In the genomic region with DNA sequence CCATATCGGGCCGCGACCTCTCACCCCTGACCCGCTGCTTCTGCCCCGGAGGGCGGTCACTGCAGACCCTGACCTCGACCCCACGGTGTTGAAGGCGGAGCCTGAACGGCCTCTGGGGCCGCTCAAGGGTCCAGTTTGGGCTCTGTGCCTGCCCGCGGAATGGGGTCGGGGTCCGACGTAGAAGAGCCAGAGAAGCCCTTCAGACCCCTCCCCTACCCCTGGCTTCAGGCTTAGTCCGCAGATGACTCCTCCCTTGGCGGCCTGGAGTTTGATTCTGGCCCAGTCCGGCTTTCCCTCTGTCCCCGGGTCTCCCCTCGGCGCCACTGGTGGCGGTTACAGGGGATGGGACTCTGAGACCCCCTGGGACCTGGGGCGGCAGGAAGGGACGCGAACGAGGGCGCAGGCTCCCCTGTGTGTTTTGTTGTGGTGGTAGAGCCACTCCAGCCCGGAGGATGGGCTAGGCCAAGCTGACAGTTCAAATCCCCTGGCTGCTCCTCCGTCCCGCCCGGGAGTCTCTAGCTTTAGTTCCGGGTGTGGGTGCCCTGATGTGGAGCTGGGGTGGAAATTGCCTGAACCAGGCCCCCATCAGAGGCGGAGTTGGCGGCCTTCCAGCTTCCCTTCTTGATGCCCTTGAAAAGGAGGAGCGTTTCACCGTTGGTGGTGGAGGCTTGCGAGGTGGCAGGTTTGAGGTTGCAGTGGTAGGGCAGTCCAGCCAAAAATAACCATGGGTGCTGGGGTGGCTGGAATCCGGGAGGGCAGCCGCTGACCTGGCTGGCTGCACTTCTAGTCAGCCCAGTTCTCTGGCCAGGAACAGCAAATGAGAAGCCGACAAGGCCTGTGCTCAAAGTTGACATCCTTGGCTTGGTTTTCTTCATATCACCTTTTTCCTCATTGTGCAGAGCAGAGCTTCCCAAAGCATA, we compare ENCODE assay signal across 8 cellular contexts. TPM values are rescaled to one million over a fixed set of nuclear protein-coding genes. Genes with fewer than 3 reads are reported as not detected.
A peak's percentile ranks its signal among the peaks of the same experiment; 100 is the strongest.
DNase-seq lines count a peak whose midpoint lies in the region; ATAC-seq and TF ChIP-seq lines count a peak whose summit lies in the region.

No MANE protein-coding gene starts in this region.

- ATAC-seq in left lobe of liver (peak; percentile 40), GM21529 (IDR thresholded peaks at IDR 0.05; ENCODE audit: unreplicated experiment) (no peak)

- DNase-seq in NCI-H146 (lab: John Stamatoyannopoulos, UW) (peak; percentile 33), NCI-H146 treated with DMSO at 0.1 percent for 48 hours (lab: John Stamatoyannopoulos, UW; ENCODE audit: unreplicated experiment) (no peak), Kasumi-1 (lab: John Stamatoyannopoulos, UW) (peak; percentile 56 to 60), choroid plexus epithelial cell (ENCODE audit: low read depth) (peak; percentile 69), left lobe of liver (ENCODE audit: low spot score) (peak; percentile 89)
- peak; percentile 23 to 49 for DNase-seq in activated CD4-positive, alpha-beta T cell treated with anti-CD3 and anti-CD28 coated beads for 24 hours (ENCODE audit: low read depth in 2 of 2)
- DNase-seq in stimulated activated CD4-positive, alpha-beta T cell treated with anti-CD3 and anti-CD28 coated beads, Interleukin-2, amount 100 ng/mL, for 4 hours (ENCODE audit: low read depth) = peak; percentile 53

- peak overlapping the region; percentile 97 for H3K4me3 ChIP-seq in choroid plexus epithelial cell (ENCODE audit: low read depth, low read length)

- TF ChIP-seq CTCF in choroid plexus epithelial cell (conservative IDR thresholded peaks at IDR 0.05; ENCODE audit: low read depth, low read length) = no peak

RNA-seq across cellular contexts. Expression of a gene that starts 0.6 kb away (rescaled TPM):
- total RNA-seq in left lobe of liver = 32.3 TPM
